Comparison of ENCODE assay signal across 10 cellular contexts in the genomic region with DNA sequence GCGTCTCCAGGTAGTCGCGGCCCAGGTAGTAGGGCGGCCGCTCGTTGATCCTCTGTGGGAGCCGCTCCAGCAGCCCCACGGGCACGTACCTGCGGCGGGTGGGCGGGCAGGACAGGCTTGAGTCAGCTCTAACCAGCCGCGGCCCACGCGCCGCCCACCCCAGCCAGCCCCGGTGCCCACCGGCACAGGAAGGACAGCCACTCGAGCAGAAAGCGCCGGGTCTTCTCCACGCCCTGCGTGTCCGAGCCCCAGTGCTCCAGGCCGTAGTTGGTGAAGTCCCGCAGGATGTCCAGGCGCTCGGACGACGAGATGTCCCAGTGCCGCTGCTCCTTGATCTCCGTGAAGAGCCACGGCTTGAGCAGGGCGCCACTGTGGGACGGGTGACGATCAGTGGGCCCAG. TPM values are rescaled to one million over a fixed set of nuclear protein-coding genes. Genes with fewer than 3 reads are reported as not detected.
"Had no signal": no experiment of that assay in that cellular context is flagged by ENCODE, and none has a peak within 500 bp of the region (broad histone marks: within the 10 kb centered on the region; RNA-seq: fewer than 3 reads in every experiment).

No MANE protein-coding gene starts in this region.

- H2AFZ ChIP-seq: GM23338 had no signal

- H3K4me3 ChIP-seq: GM23338 had no signal

- H3K4me2 ChIP-seq: GM23338 had no signal

- ATAC-seq: GM23338 had no signal

- DNase-seq: H9, HCEC 1CT, HFFc6, KG1 had no signal

- FAIRE-seq: H1, H54, HTR-8/SVneo had no signal

RNA-seq across cellular contexts. Expression of a gene that starts 0.9 kb away (rescaled TPM):
- polyA plus RNA-seq: IgD-negative memory B cell had no signal

RNA-seq across cellular contexts. Expression of a gene that starts 19.4 kb away (rescaled TPM):
- total RNA-seq: HFFc6, HT-29 had no signal
- polyA plus RNA-seq: IgD-negative memory B cell had no signal

RNA-seq across cellular contexts. Expression of a gene that starts 54.1 kb away (rescaled TPM):
- total RNA-seq: GM23338, H1, HFFc6, HT-29 had no signal
- polyA plus RNA-seq: GM23338, H1 had no signal
